13 cellular contexts compared by ENCODE assay signal in genomic region chr6:81906709-81907204, GRCh38.
DNase-seq lines count a peak whose midpoint lies in the region; ATAC-seq and TF ChIP-seq lines count a peak whose summit lies in the region.
"Had no signal": no experiment of that assay in that cellular context is flagged by ENCODE, and none has a peak within 500 bp of the region (broad histone marks: within the 10 kb centered on the region; RNA-seq: fewer than 3 reads in every experiment).

No MANE protein-coding gene starts in this region.

- CTCF ChIA-PET in activated CD4-positive, alpha-beta T cell treated with anti-CD3 and anti-CD28 coated beads, Interleukin-2, amount 10 ng/mL, durations not matched to agents 7 days and 5 days (lab: Charles Lee): no interaction called here

- H3K27me3 ChIP-seq in foreskin keratinocyte (no peaks in the 10 kb centered on the region), hepatocyte (no peaks in the 10 kb centered on the region)
- H3K27me3 ChIP-seq: BE2C, SJSA1 had no signal

- no peaks in the 10 kb centered on the region for H3K4me1 Mint-ChIP-seq in activated CD4-positive, alpha-beta T cell treated with anti-CD3 and anti-CD28 coated beads, Interleukin-2, amount 10 ng/mL, durations not matched to agents 7 days and 5 days
- H3K4me1 Mint-ChIP-seq: naive thymus-derived CD4-positive, alpha-beta T cell had no signal

- H3K9me3 Mint-ChIP-seq in activated CD4-positive, alpha-beta T cell treated with anti-CD3 and anti-CD28 coated beads, Interleukin-2, amount 10 ng/mL, durations not matched to agents 7 days and 5 days: no peaks in the 10 kb centered on the region

- H3K4me1 ChIP-seq in foreskin keratinocyte: peaks cover 6% of the 10 kb centered on the region
- H3K4me1 ChIP-seq in hepatocyte (ENCODE audit: insufficient read depth): peaks cover 2% of the 10 kb centered on the region
- H3K4me1 ChIP-seq: BE2C had no signal

- no peaks in the 10 kb centered on the region for H3K27me3 Mint-ChIP-seq in activated CD4-positive, alpha-beta T cell treated with anti-CD3 and anti-CD28 coated beads, Interleukin-2, amount 10 ng/mL, durations not matched to agents 7 days and 5 days

- DNase-seq in foreskin keratinocyte: peak; percentile 75 to 88
- DNase-seq in activated CD4-positive, alpha-beta T cell treated with anti-CD3 and anti-CD28 coated beads, Interleukin-2, amount 10 ng/mL, durations not matched to agents 7 days and 5 days: no peak
- no peak for DNase-seq in hepatocyte (ENCODE audit: low spot score)
- no peak for DNase-seq in HuH-7.5 (ENCODE audit: low spot score)
- no peak for DNase-seq in activated gamma-delta T cell (lab: John Stamatoyannopoulos, UW)
- DNase-seq: activated T-cell treated with anti-CD3 and anti-CD28 coated beads for 4 hours; BE2C; naive thymus-derived CD4-positive, alpha-beta T cell; NCI-H1417 treated with DMSO at 0.1 percent for 48 hours had no signal

- H3K9me2 ChIP-seq in hepatocyte (replicated peaks; ENCODE audit: insufficient read depth): no peaks in the 10 kb centered on the region

- no peak overlapping the region for H3K27ac Mint-ChIP-seq in activated CD4-positive, alpha-beta T cell treated with anti-CD3 and anti-CD28 coated beads, Interleukin-2, amount 10 ng/mL, durations not matched to agents 7 days and 5 days
- H3K27ac Mint-ChIP-seq: naive thymus-derived CD4-positive, alpha-beta T cell had no signal

- no peak overlapping the region for H3K4me3 Mint-ChIP-seq in activated CD4-positive, alpha-beta T cell treated with anti-CD3 and anti-CD28 coated beads, Interleukin-2, amount 10 ng/mL, durations not matched to agents 7 days and 5 days
- H3K4me3 Mint-ChIP-seq: naive thymus-derived CD4-positive, alpha-beta T cell had no signal

- TF ChIP-seq CTCF in foreskin keratinocyte (conservative IDR thresholded peaks at IDR 0.05) (no peak), hepatocyte (IDR thresholded peaks at IDR 0.05; ENCODE audit: poor library complexity) (no peak)

- WGBS in hepatocyte (ENCODE audit: low lambda C conversion rate, missing lambda C conversion rate): 70% methylated on average over 2 of the region's 2 CpGs

- no peaks in the 10 kb centered on the region for H4K20me1 ChIP-seq in hepatocyte (ENCODE audit: insufficient read depth, poor library complexity, severe bottlenecking)

- peaks cover 3% of the 10 kb centered on the region for H3K9me3 ChIP-seq in hepatocyte (ENCODE audit: low read depth)
- H3K9me3 ChIP-seq: BE2C, SJSA1 had no signal

- no peak overlapping the region for H2AFZ ChIP-seq in hepatocyte

- H3K36me3 Mint-ChIP-seq in activated CD4-positive, alpha-beta T cell treated with anti-CD3 and anti-CD28 coated beads, Interleukin-2, amount 10 ng/mL, durations not matched to agents 7 days and 5 days (ENCODE audit: low read depth): no peaks in the 10 kb centered on the region
- H3K36me3 Mint-ChIP-seq: naive thymus-derived CD4-positive, alpha-beta T cell had no signal

- H3K4me2 ChIP-seq in hepatocyte: no peak overlapping the region

- H3K36me3 ChIP-seq in hepatocyte (replicated peaks; ENCODE audit: insufficient read depth, low read depth): no peaks in the 10 kb centered on the region
- H3K36me3 ChIP-seq: BE2C, SJSA1 had no signal

- H3K27ac ChIP-seq in foreskin keratinocyte: no peak overlapping the region
- no peak overlapping the region for H3K27ac ChIP-seq in hepatocyte
- H3K27ac ChIP-seq: SJSA1 had no signal

- H3K4me3 ChIP-seq in hepatocyte: no peak overlapping the region
- H3K4me3 ChIP-seq: SJSA1 had no signal

- no peaks in the 10 kb centered on the region for H3K79me2 ChIP-seq in hepatocyte

- POLR2A ChIA-PET in activated CD4-positive, alpha-beta T cell treated with anti-CD3 and anti-CD28 coated beads, Interleukin-2, amount 10 ng/mL, durations not matched to agents 7 days and 5 days (lab: Charles Lee): no interaction called here

- ATAC-seq in GM18861 (IDR thresholded peaks at IDR 0.05; ENCODE audit: unreplicated experiment) (peak; percentile 65), GM21447 (IDR thresholded peaks at IDR 0.05; ENCODE audit: unreplicated experiment) (peak; percentile 46), HG03159 (IDR thresholded peaks at IDR 0.05; ENCODE audit: unreplicated experiment) (peak; percentile 62), foreskin keratinocyte (peak; percentile 94)
- ATAC-seq: naive thymus-derived CD4-positive, alpha-beta T cell had no signal

Comparison
In these comparisons a context has a peak if more than half of its experiments do, and no peak if none do; other contexts are left out.
1. DNase-seq: peak in foreskin keratinocyte (2 of 2); none in activated CD4-positive, alpha-beta T cell treated with anti-CD3 and anti-CD28 coated beads, Interleukin-2, amount 10 ng/mL, durations not matched to agents 7 days and 5 days (single experiment), hepatocyte (single experiment), HuH-7.5 (single experiment) and activated gamma-delta T cell (single experiment).
2. Peak in every context shown above with its lines, with median percentiles within 50 percentile points of each other: ATAC-seq.